8 cellular contexts compared by ENCODE assay signal in the genomic region with DNA sequence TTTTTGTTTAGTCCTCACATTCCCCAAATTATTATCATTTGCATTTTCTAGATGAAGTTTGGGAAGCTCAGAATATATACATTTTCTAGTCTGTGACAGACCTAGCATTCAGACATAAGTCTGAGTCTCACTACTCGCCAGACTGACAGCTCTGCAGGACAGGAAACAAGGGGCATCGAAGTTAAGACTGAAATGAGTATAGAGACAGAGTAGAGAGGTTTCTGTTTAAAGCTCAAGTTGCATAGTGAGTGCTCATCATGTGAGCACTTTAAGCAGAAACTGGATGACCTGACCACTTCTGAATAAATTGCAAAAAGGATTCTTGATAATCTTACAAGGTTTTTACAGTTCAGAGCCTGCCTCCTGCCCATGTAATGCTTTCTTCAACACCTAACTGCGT. TPM values are rescaled to one million over a fixed set of nuclear protein-coding genes. Genes with fewer than 3 reads are reported as not detected.
A peak's percentile ranks its signal among the peaks of the same experiment; 100 is the strongest.
DNase-seq lines count a peak whose midpoint lies in the region; ATAC-seq, FAIRE-seq and TF ChIP-seq lines count a peak whose summit lies in the region.

No MANE protein-coding gene starts in this region.

- peak overlapping the region; percentile 100 for H3K4me3 Mint-ChIP-seq in activated CD4-positive, alpha-beta T cell treated with anti-CD3 and anti-CD28 coated beads, Interleukin-2, amount 10 ng/mL, durations not matched to agents 24 days and 14 days

- peak overlapping the region; percentile 100 for H3K27ac Mint-ChIP-seq in activated CD4-positive, alpha-beta T cell treated with anti-CD3 and anti-CD28 coated beads, Interleukin-2, amount 10 ng/mL, durations not matched to agents 24 days and 14 days

- H3K4me1 ChIP-seq in Panc1 (ENCODE audit: control insufficient read depth, insufficient read depth, low read length) = peaks cover 20% of the 10 kb centered on the region
- peaks cover 19% of the 10 kb centered on the region for H3K4me1 ChIP-seq in endothelial cell of umbilical vein (ENCODE audit: control insufficient read depth, extremely low read depth, insufficient read depth, low read length)
- peaks cover 16 to 34% (median 21%) of the 10 kb centered on the region in 3 donors for H3K4me1 ChIP-seq in pancreas

- no peak for TF ChIP-seq CTCF in Panc1 (IDR thresholded peaks at IDR 0.05)
- no peak for TF ChIP-seq CTCF in endothelial cell of umbilical vein (IDR thresholded peaks at IDR 0.05; ENCODE audit: extremely low read depth in 1 of 2, insufficient read depth in 1 of 2, low read depth in 1 of 2, low read length in 2 of 2)
- no peak for TF ChIP-seq CTCF in pancreas (IDR thresholded peaks at IDR 0.05)

- peak overlapping the region; percentile 79 to 85 for H3K4me3 ChIP-seq in Panc1 (ENCODE audit: low read depth in 2 of 2, low read length in 2 of 2)
- H3K4me3 ChIP-seq in endothelial cell of umbilical vein (replicated peaks in 1 of 3; ENCODE audit: insufficient read depth in 1 of 3, low read depth in 1 of 3, low read length in 3 of 3) = peak overlapping the region; percentile 80 to 92 (median 85)
- H3K4me3 ChIP-seq in pancreas = peak overlapping the region in 3 of 4 donors; percentile 54 to 89 (median 88)

- POLR2A ChIA-PET in Panc1 (lab: Charles Lee) = no interaction called here
- POLR2A ChIA-PET in endothelial cell of umbilical vein (lab: Charles Lee) = interaction anchor here (0.7 kb wide), 1 partner anchor 19 kb away, joined by 5 read pairs; no protein-coding TSS in a partner anchor

- in situ Hi-C loops in Panc1 (cut with HindIII; ENCODE audit: low pct_unique_long_range_greater_than_20kb, low sequenced_read_pairs) = no loop called here

- intact Hi-C loops in activated CD4-positive, alpha-beta T cell treated with anti-CD3 and anti-CD28 coated beads, Interleukin-2, amount 10 ng/mL, durations not matched to agents 24 days and 14 days (cut with micrococcal nuclease) = loop anchor here (1.0 to 10.0 kb wide), 4 partner anchors 53 to 371 kb away; a partner anchor contains a TSS
- intact Hi-C loops in Panc1 (cut with micrococcal nuclease; ENCODE audit: unreplicated experiment) = loop anchor here (10.0 kb wide), 1 partner anchor 89 kb away; no protein-coding TSS in a partner anchor
- intact Hi-C loops in endothelial cell of umbilical vein (cut with micrococcal nuclease) = no loop called here
- intact Hi-C loops in pancreas (cut with DNase I) = no loop called here

- CTCF ChIA-PET in Panc1 (lab: Charles Lee) = interaction anchor here (0.7 kb wide), 1 partner anchor 216 kb away, joined by 3 read pairs; no protein-coding TSS in a partner anchor
- CTCF ChIA-PET in endothelial cell of umbilical vein (lab: Charles Lee) = interaction anchor here (1.0 to 2.2 kb wide), 4 partner anchors 9 to 257 kb away, joined by 3 to 7 read pairs (median 4); no protein-coding TSS in a partner anchor

- H3K36me3 ChIP-seq in Panc1 (ENCODE audit: control insufficient read depth, insufficient read depth, low read length) = no peaks in the 10 kb centered on the region; the same call in 1 of the 2 replicates
- no peaks in the 10 kb centered on the region for H3K36me3 ChIP-seq in endothelial cell of umbilical vein (ENCODE audit: control insufficient read depth in 2 of 2, extremely low read depth in 1 of 2, insufficient read depth in 2 of 2, low read length in 2 of 2)
- H3K36me3 ChIP-seq in pancreas = no peaks in the 10 kb centered on the region

- peaks cover 14% of the 10 kb centered on the region for H3K36me3 Mint-ChIP-seq in activated CD4-positive, alpha-beta T cell treated with anti-CD3 and anti-CD28 coated beads, Interleukin-2, amount 10 ng/mL, durations not matched to agents 24 days and 14 days (ENCODE audit: low read depth)

- no peaks in the 10 kb centered on the region for H3K9me3 Mint-ChIP-seq in activated CD4-positive, alpha-beta T cell treated with anti-CD3 and anti-CD28 coated beads, Interleukin-2, amount 10 ng/mL, durations not matched to agents 24 days and 14 days

- FAIRE-seq in endothelial cell of umbilical vein (lab: Jason Lieb, UNC) = no peak
- FAIRE-seq in pancreas (lab: Jason Lieb, UNC) = no peak

- dilution Hi-C loops in endothelial cell of umbilical vein (cut with MboI; ENCODE audit: extremely low pct_ligation_motif_present, low sequenced_read_pairs) = no loop called here

- H4K20me1 ChIP-seq in endothelial cell of umbilical vein (replicated peaks; ENCODE audit: control insufficient read depth, extremely low read depth, insufficient read depth, low read length) = peaks cover 4% of the 10 kb centered on the region

- BruUV-seq in Panc1 (replicated peaks; lab: Mats Ljungman, UMichigan) (TSS peak; percentile 68), endothelial cell of umbilical vein (replicated peaks; lab: Mats Ljungman, UMichigan) (no TSS peak)

- no peaks in the 10 kb centered on the region for H3K27me3 ChIP-seq in Panc1 (ENCODE audit: control insufficient read depth, insufficient read depth, low read length)
- no peaks in the 10 kb centered on the region for H3K27me3 ChIP-seq in endothelial cell of umbilical vein (ENCODE audit: control insufficient read depth in 2 of 2, insufficient read depth in 2 of 2, low read length in 2 of 2)
- H3K27me3 ChIP-seq in pancreas = no peaks in the 10 kb centered on the region

- DNase-seq in activated CD4-positive, alpha-beta T cell treated with anti-CD3 and anti-CD28 coated beads, Interleukin-2, amount 10 ng/mL, durations not matched to agents 24 days and 14 days = peak; percentile 70
- no peak for DNase-seq in activated CD4-positive, alpha-beta T cell treated with anti-CD3 and anti-CD28 coated beads for 1 hour
- DNase-seq in Panc1 (ENCODE audit: low read depth, low spot score) = no peak
- DNase-seq in endothelial cell of umbilical vein (ENCODE audit: low read depth, low spot score) = peak; percentile 27
- no peak for DNase-seq in pancreas
- DNase-seq in NCI-H446 treated with DMSO at 0.1 percent for 48 hours (lab: John Stamatoyannopoulos, UW) = no peak
- DNase-seq in occipital lobe (lab: John Stamatoyannopoulos, UW) = no peak

- H3K9me3 ChIP-seq in Panc1 (ENCODE audit: control insufficient read depth, insufficient read depth, low read depth, low read length) (no peaks in the 10 kb centered on the region), endothelial cell of umbilical vein (replicated peaks; ENCODE audit: control insufficient read depth, insufficient read depth, low read length) (no peaks in the 10 kb centered on the region), pancreas (no peaks in the 10 kb centered on the region)

- no peak for TF ChIP-seq POLR2A in endothelial cell of umbilical vein (IDR thresholded peaks at IDR 0.05; ENCODE audit: low read depth, low read length)

- peaks cover 90% of the 10 kb centered on the region for H3K79me2 ChIP-seq in endothelial cell of umbilical vein (ENCODE audit: control insufficient read depth, insufficient read depth, low read length)

- peak overlapping the region; percentile 81 for H3K27ac ChIP-seq in Panc1 (ENCODE audit: low read length)
- no peak overlapping the region for H3K27ac ChIP-seq in endothelial cell of umbilical vein (ENCODE audit: insufficient read depth, low read depth, low read length)
- peak overlapping the region in 1 of 4 donors; percentile 93 for H3K27ac ChIP-seq in pancreas

- H3K9me1 ChIP-seq in endothelial cell of umbilical vein (replicated peaks; ENCODE audit: control insufficient read depth, extremely low read depth, insufficient read depth, low read length) = no peaks in the 10 kb centered on the region

- peaks cover 6% of the 10 kb centered on the region for H3K27me3 Mint-ChIP-seq in activated CD4-positive, alpha-beta T cell treated with anti-CD3 and anti-CD28 coated beads, Interleukin-2, amount 10 ng/mL, durations not matched to agents 24 days and 14 days

- peaks cover 44% of the 10 kb centered on the region for H3K4me1 Mint-ChIP-seq in activated CD4-positive, alpha-beta T cell treated with anti-CD3 and anti-CD28 coated beads, Interleukin-2, amount 10 ng/mL, durations not matched to agents 24 days and 14 days

- H3K9ac ChIP-seq in endothelial cell of umbilical vein (replicated peaks; ENCODE audit: extremely low read depth, insufficient read depth, low read length) = peak overlapping the region; percentile 96

- H3K4me2 ChIP-seq in endothelial cell of umbilical vein (ENCODE audit: insufficient read depth, low read length) = peak overlapping the region; percentile 93

- ATAC-seq in HG02759 (IDR thresholded peaks at IDR 0.05; ENCODE audit: unreplicated experiment) = peak; percentile 50
- no peak for ATAC-seq in Panc1
- ATAC-seq in pancreas = no peak

- 11% methylated on average over 3 of the region's 3 CpGs for WGBS in pancreas, 2 donors

- no peak overlapping the region for H2AFZ ChIP-seq in endothelial cell of umbilical vein (ENCODE audit: low read depth, low read length)

RNA-seq across cellular contexts. Expression of a gene that starts 1.1 kb away (rescaled TPM):
- 81.2 and 86.6 TPM in 2 replicates for total RNA-seq in activated CD4-positive, alpha-beta T cell treated with anti-CD3 and anti-CD28 coated beads, Interleukin-2, amount 10 ng/mL, durations not matched to agents 24 days and 14 days
- 106 TPM for total RNA-seq in Panc1 (2021; ENCODE audit: unreplicated experiment)
- 66.6 TPM for polyA plus RNA-seq in Panc1 (2012; ENCODE audit: insufficient read length)
- 85.6 and 100 TPM in 2 replicates for total RNA-seq in endothelial cell of umbilical vein
- 69.7 and 92.9 TPM in 2 replicates for polyA plus RNA-seq in endothelial cell of umbilical vein
- polyA plus RNA-seq in endothelial cell of umbilical vein (2011; cell fraction: cytosol; rRNA removed) = 77.5 and 86.2 TPM in 2 replicates
- 79.7 and 85.7 TPM in 2 replicates for polyA plus RNA-seq in endothelial cell of umbilical vein (2011; cell fraction: nucleus; rRNA removed)
- polyA plus RNA-seq in endothelial cell of umbilical vein (2012) = 101 and 114 TPM in 2 replicates
- 123 and 157 TPM in 2 replicates for polyA minus RNA-seq in endothelial cell of umbilical vein
- 39.2 TPM for polyA minus RNA-seq in endothelial cell of umbilical vein (2011; cell fraction: cytosol; rRNA and poly(A)+ RNA removed)
- polyA minus RNA-seq in endothelial cell of umbilical vein (2011; cell fraction: nucleus; rRNA and poly(A)+ RNA removed) = 39.9 and 53.3 TPM in 2 replicates
- total RNA-seq in pancreas = 10 to 100 TPM; 45.8 to 76.8 (median 60.2) TPM
- polyA plus RNA-seq in pancreas = 10 to 100 TPM; 36.3 to 75.1 TPM
- total RNA-seq in occipital lobe = 41.8 TPM

RNA-seq across cellular contexts. Expression of a gene that starts 1.4 kb away (rescaled TPM):
- 110 and 112 TPM in 2 replicates for total RNA-seq in activated CD4-positive, alpha-beta T cell treated with anti-CD3 and anti-CD28 coated beads, Interleukin-2, amount 10 ng/mL, durations not matched to agents 24 days and 14 days
- total RNA-seq in Panc1 (2021; ENCODE audit: unreplicated experiment) (148 TPM), endothelial cell of umbilical vein (151 and 158 TPM in 2 replicates), pancreas (10 to 100 TPM; 58.7 to 89.6 (median 69.2) TPM), occipital lobe (89.1 TPM)
- polyA plus RNA-seq in Panc1 (2012; ENCODE audit: insufficient read length) = 119 TPM
- polyA plus RNA-seq in endothelial cell of umbilical vein (67.5 and 79.4 TPM in 2 replicates), pancreas (10 to 100 TPM; 32.1 to 64.8 TPM)
- 107 and 113 TPM in 2 replicates for polyA plus RNA-seq in endothelial cell of umbilical vein (2011; cell fraction: cytosol; rRNA removed)
- 88.0 and 107 TPM in 2 replicates for polyA plus RNA-seq in endothelial cell of umbilical vein (2011; cell fraction: nucleus; rRNA removed)
- polyA plus RNA-seq in endothelial cell of umbilical vein (2012) = 203 and 205 TPM in 2 replicates
- polyA minus RNA-seq in endothelial cell of umbilical vein = 136 and 139 TPM in 2 replicates
- 112 TPM for polyA minus RNA-seq in endothelial cell of umbilical vein (2011; cell fraction: cytosol; rRNA and poly(A)+ RNA removed)
- polyA minus RNA-seq in endothelial cell of umbilical vein (2011; cell fraction: nucleus; rRNA and poly(A)+ RNA removed) = 40.2 and 50.5 TPM in 2 replicates

Comparison
In these comparisons a context has a peak if more than half of its experiments do, and no peak if none do; other contexts are left out.
1. DNase-seq: peak in activated CD4-positive, alpha-beta T cell treated with anti-CD3 and anti-CD28 coated beads, Interleukin-2, amount 10 ng/mL, durations not matched to agents 24 days and 14 days (single experiment) and endothelial cell of umbilical vein (single experiment); none in activated CD4-positive, alpha-beta T cell treated with anti-CD3 and anti-CD28 coated beads for 1 hour (single experiment), Panc1 (single experiment), pancreas (0 of 6), NCI-H446 treated with DMSO at 0.1 percent for 48 hours (single experiment) and occipital lobe (single experiment).
2. intact Hi-C loops: an anchor here in activated CD4-positive, alpha-beta T cell treated with anti-CD3 and anti-CD28 coated beads, Interleukin-2, amount 10 ng/mL, durations not matched to agents 24 days and 14 days (1.0 to 10.0 kb wide) and Panc1 (10.0 kb wide); none called in endothelial cell of umbilical vein and pancreas.
3. Peak in every context shown above with its lines, with median percentiles within 50 percentile points of each other: H3K4me3 ChIP-seq.